ENCODE assay signal across 7 cellular contexts in the genomic region with DNA sequence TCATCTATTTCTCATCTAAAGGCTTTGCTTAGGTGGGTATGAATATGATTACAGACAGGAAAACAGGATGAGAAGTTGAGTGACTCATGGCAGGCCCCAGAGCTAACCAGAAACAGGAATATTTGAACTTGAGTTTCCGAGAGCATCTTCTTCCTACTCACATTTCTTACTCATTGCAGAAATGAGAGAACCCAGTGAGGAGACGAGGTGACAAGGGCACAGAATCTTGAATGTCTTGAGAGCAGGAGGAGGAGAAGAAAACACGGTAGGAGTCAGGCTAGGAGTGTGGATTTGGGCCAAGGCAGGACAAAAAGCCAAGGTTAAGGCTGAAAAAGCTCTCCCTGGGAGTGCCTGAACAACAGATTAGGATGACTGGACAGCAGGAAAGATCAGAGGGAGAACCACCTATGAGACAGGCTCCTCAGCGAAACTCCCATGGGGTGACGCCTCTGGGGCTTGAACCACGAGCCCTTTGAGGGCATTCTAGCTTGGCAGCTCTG. TPM values are rescaled to one million over a fixed set of nuclear protein-coding genes. Genes with fewer than 3 reads are reported as not detected.
DNase-seq lines count a peak whose midpoint lies in the region; ATAC-seq and TF ChIP-seq lines count a peak whose summit lies in the region.
"Had no signal": no experiment of that assay in that cellular context is flagged by ENCODE, and none has a peak within 500 bp of the region (broad histone marks: within the 10 kb centered on the region; RNA-seq: fewer than 3 reads in every experiment).

No MANE protein-coding gene starts in this region.

- intact Hi-C loops in breast epithelium (cut with DNase I; ENCODE audit: low total_unique reads): no loop called here

- peak overlapping the region; percentile 29 to 66 for H3K27ac ChIP-seq in breast epithelium
- H3K27ac ChIP-seq: 22Rv1 had no signal

- DNase-seq in SIG-M5 treated with dmso at 0.1 percent for 504 hours (lab: John Stamatoyannopoulos, UW; ENCODE audit: unreplicated experiment) (peak; percentile 80), SIG-M5 (lab: John Stamatoyannopoulos, UW) (no peak), breast epithelium (ENCODE audit: low spot score in 2 of 2) (no peak), cerebellar nuclear complex (lab: John Stamatoyannopoulos, UW) (no peak)

- H3K9me3 Mint-ChIP-seq in stimulated activated memory B cell treated with anti-CD40 and anti-IgM and Interleukin-4, amounts not matched to agents 10 μg/mL and 1 μg/mL and 100 μg/mL, for 72 hours: no peaks in the 10 kb centered on the region

- H3K27me3 Mint-ChIP-seq in stimulated activated memory B cell treated with anti-CD40 and anti-IgM and Interleukin-4, amounts not matched to agents 10 μg/mL and 1 μg/mL and 100 μg/mL, for 72 hours: no peaks in the 10 kb centered on the region

- peak overlapping the region; percentile 18 for H3K4me3 Mint-ChIP-seq in stimulated activated memory B cell treated with anti-CD40 and anti-IgM and Interleukin-4, amounts not matched to agents 10 μg/mL and 1 μg/mL and 100 μg/mL, for 72 hours

- peaks cover 35% of the 10 kb centered on the region for H3K4me1 Mint-ChIP-seq in stimulated activated memory B cell treated with anti-CD40 and anti-IgM and Interleukin-4, amounts not matched to agents 10 μg/mL and 1 μg/mL and 100 μg/mL, for 72 hours

- TF ChIP-seq CTCF in breast epithelium (IDR thresholded peaks at IDR 0.05): no peak

- peak; percentile 13 for ATAC-seq in stimulated activated memory B cell treated with anti-CD40 and anti-IgM and Interleukin-4, amounts not matched to agents 10 μg/mL and 1 μg/mL and 100 μg/mL, for 72 hours
- no peak for ATAC-seq in GM18909 (IDR thresholded peaks at IDR 0.05; ENCODE audit: poor library complexity, unreplicated experiment)

- no peak overlapping the region for H3K4me3 ChIP-seq in breast epithelium

- no peak for TF ChIP-seq POLR2A in breast epithelium (IDR thresholded peaks at IDR 0.05)

- H3K9me3 ChIP-seq in breast epithelium: no peaks in the 10 kb centered on the region

- H3K36me3 Mint-ChIP-seq in stimulated activated memory B cell treated with anti-CD40 and anti-IgM and Interleukin-4, amounts not matched to agents 10 μg/mL and 1 μg/mL and 100 μg/mL, for 72 hours: no peaks in the 10 kb centered on the region

- H3K4me1 ChIP-seq in breast epithelium: peaks cover 0 to 13% of the 10 kb centered on the region in 2 donors

- H3K27ac Mint-ChIP-seq in stimulated activated memory B cell treated with anti-CD40 and anti-IgM and Interleukin-4, amounts not matched to agents 10 μg/mL and 1 μg/mL and 100 μg/mL, for 72 hours: peak overlapping the region; percentile 81

- H3K36me3 ChIP-seq in breast epithelium: no peaks in the 10 kb centered on the region

- no peaks in the 10 kb centered on the region for H3K27me3 ChIP-seq in breast epithelium

RNA-seq across cellular contexts. Expression of gene PGAM1, which starts 3.0 kb away (rescaled TPM):
- 100 to 1,000 TPM; 162 to 182 (median 171) TPM for total RNA-seq in breast epithelium

RNA-seq across cellular contexts. Expression of gene RRP12, which starts 21.8 kb away (rescaled TPM):
- total RNA-seq in breast epithelium: 10 to 100 TPM in 2 of 3 donors, 1 to 10 TPM in 1; 7.7 to 17.7 (median 15.7) TPM

RNA-seq across cellular contexts. Expression of gene EXOSC1, which starts 22.8 kb away (rescaled TPM):
- 10 to 100 TPM; 27.7 to 37.9 (median 36.7) TPM for total RNA-seq in breast epithelium

RNA-seq across cellular contexts. Expression of gene ZDHHC16, which starts 23.0 kb away (rescaled TPM):
- 10 to 100 TPM; 21.6 to 53.1 (median 44.6) TPM for total RNA-seq in breast epithelium
